In genomic region chr19:12834418-12834943, GRCh38 we compare ENCODE assay signal across 8 cellular contexts. TPM values are rescaled to one million over a fixed set of nuclear protein-coding genes. Genes with fewer than 3 reads are reported as not detected.
DNase-seq lines count a peak whose midpoint lies in the region; ATAC-seq and FAIRE-seq lines count a peak whose summit lies in the region.

Gene RTBDN (minus strand): TSS chr19:12834579. CDS start chr19:12829979, 4,600 bp downstream.

- peak within 1 kb of the TSS in 1 of 2 donors; percentile 56 for H3K4me3 ChIP-seq in small intestine (ENCODE audit: low read depth in 1 of 2, low read length in 2 of 2)

- H3K4me1 ChIP-seq in small intestine (ENCODE audit: control insufficient read depth in 2 of 2, insufficient read depth in 1 of 2, low read depth in 1 of 2, low read length in 1 of 2) = peaks cover 0 to 7% of the 10 kb centered on the region in 2 donors

- peak within 1 kb of the TSS; percentile 67 to 70 for H3K4me3 Mint-ChIP-seq in effector memory CD8-positive, alpha-beta T cell

- peaks cover 10% of the 10 kb centered on the region for H3K36me3 Mint-ChIP-seq in effector memory CD8-positive, alpha-beta T cell (ENCODE audit: insufficient read depth)

- intact Hi-C loops in posterior cingulate gyrus (cut with DNase I) = no loop called here

- no peaks in the 10 kb centered on the region for H3K9me3 ChIP-seq in small intestine (ENCODE audit: control insufficient read depth, low read depth)

- no peak for FAIRE-seq in small intestine (lab: Jason Lieb, UNC)

- peaks cover 69 to 91% of the 10 kb centered on the region in 2 donors for H3K27me3 Mint-ChIP-seq in effector memory CD8-positive, alpha-beta T cell

- 8 to 13% (median 9%) methylated on average over 24 to 26 of the region's 26 CpGs for whole genome bisulfite sequencing in small intestine, 3 donors

- H3K36me3 ChIP-seq in small intestine (ENCODE audit: control insufficient read depth in 2 of 2, insufficient read depth in 2 of 2, low read length in 2 of 2) = no peaks in the 10 kb centered on the region

- no peaks in the 10 kb centered on the region for H3K9me3 Mint-ChIP-seq in effector memory CD8-positive, alpha-beta T cell

- DNase-seq in G401 (ENCODE audit: low spot score) (peak; percentile 75), NCI-H2196 treated with DMSO at 0.1 percent for 48 hours (lab: John Stamatoyannopoulos, UW; ENCODE audit: unreplicated experiment) (peak; percentile 42), posterior cingulate gyrus (peak in 9 of 10 donors; percentile 24 to 95 (median 76)), GOT3 (lab: John Stamatoyannopoulos, UW) (no peak), small intestine (no peak), HK-2 (ENCODE audit: unreplicated experiment) (no peak)
- DNase-seq in effector memory CD8-positive, alpha-beta T cell = no peak

- no peak within 1 kb of the TSS for H3K27ac Mint-ChIP-seq in effector memory CD8-positive, alpha-beta T cell

- H3K27ac ChIP-seq in small intestine (ENCODE audit: low read depth in 1 of 2, low read length in 1 of 2) = no peak within 1 kb of the TSS

- in situ Hi-C loops in G401 (cut with HindIII; ENCODE audit: low sequenced_read_pairs) = no loop called here

- no peak for ATAC-seq in effector memory CD8-positive, alpha-beta T cell (replicated peaks)
- no peak for ATAC-seq in HG03520 (IDR thresholded peaks at IDR 0.05; ENCODE audit: unreplicated experiment)

- H3K27me3 ChIP-seq in small intestine (ENCODE audit: control insufficient read depth in 2 of 2, insufficient read depth in 2 of 2, low read length in 2 of 2) = peaks cover 3 to 56% of the 10 kb centered on the region in 2 donors

- peaks cover 26 to 33% of the 10 kb centered on the region in 2 donors for H3K4me1 Mint-ChIP-seq in effector memory CD8-positive, alpha-beta T cell (ENCODE audit: low read depth in 2 of 2)

RNA-seq across cellular contexts. Expression of gene RTBDN, which starts in this region (rescaled TPM):
- total RNA-seq in G401 (2014; rRNA removed; shearing (Covaris generic)) = 5.7 and 8.0 TPM in 2 replicates
- 1 to 10 TPM in 1 of 3 donors, under 1 TPM in 1, not detected in 1; 0.67 to 1.7 TPM for polyA plus RNA-seq in small intestine

Comparison
In these comparisons a context has a peak if more than half of its experiments do, and no peak if none do; other contexts are left out.
1. DNase-seq: peak in G401 (single experiment), NCI-H2196 treated with DMSO at 0.1 percent for 48 hours (single experiment) and posterior cingulate gyrus (9 of 10); none in effector memory CD8-positive, alpha-beta T cell (0 of 3), GOT3 (single experiment), small intestine (single experiment) and HK-2 (single experiment).